Comparison of ENCODE assay signal across 24 cellular contexts in genomic region chr6:137348777-137349176, GRCh38.
"Had no signal": no experiment of that assay in that cellular context is flagged by ENCODE, and none has a peak within 500 bp of the region (broad histone marks: within the 10 kb centered on the region; RNA-seq: fewer than 3 reads in every experiment).

No MANE protein-coding gene starts in this region.

- H3K4me1 ChIP-seq: ascending aorta had no signal

- DNase-seq: activated CD4-positive, alpha-beta T cell treated with anti-CD3 and anti-CD28 coated beads, Interleukin-2, amount 10 ng/mL, durations not matched to agents 24 days and 14 days; activated CD4-positive, alpha-beta T cell treated with anti-CD3 and anti-CD28 coated beads, Interleukin-2, amount 50 U/mL, for 4 hours; activated CD8-positive, alpha-beta T cell treated with anti-CD3 and anti-CD28 coated beads for 36 hours; activated effector memory CD4-positive, alpha-beta T cell treated with anti-CD3 and anti-CD28 coated beads, Interleukin-2, amount 50 U/mL, for 16 hours; activated naive CD4-positive, alpha-beta T cell; activated naive CD4-positive, alpha-beta T cell treated with anti-CD3 and anti-CD28 coated beads, Interleukin-2, amount 50 U/mL, for 16 hours; activated naive CD8-positive, alpha-beta T cell treated with anti-CD3 and anti-CD28 coated beads for 36 hours; activated T-cell treated with anti-CD3 and anti-CD28 coated beads, Interleukin-2, amount 50 U/mL, for 1 hour; activated T-cell treated with anti-CD3 and anti-CD28 coated beads, Interleukin-2, amount 50 U/mL, for 72 hours; amniotic stem cell; Karpas-422; NCI-H1105; NCI-H1417 treated with DMSO at 0.1 percent for 48 hours; NCI-H1930; NCI-H2081 treated with DMSO at 0.1 percent for 48 hours; NCI-H226; NCI-H446 treated with DMSO at 0.1 percent for 48 hours; NCI-H524 treated with DMSO at 0.1 percent for 48 hours; OCI-M1; Right ventricle myocardium superior; T1000 had no signal

- H3K4me3 Mint-ChIP-seq: activated CD4-positive, alpha-beta T cell treated with anti-CD3 and anti-CD28 coated beads, Interleukin-2, amount 10 ng/mL, durations not matched to agents 24 days and 14 days; activated CD8-positive, alpha-beta T cell treated with anti-CD3 and anti-CD28 coated beads for 36 hours; activated naive CD8-positive, alpha-beta T cell treated with anti-CD3 and anti-CD28 coated beads for 36 hours; activated T-cell treated with anti-CD3 and anti-CD28 coated beads, Interleukin-2, amount 50 U/mL, for 72 hours; activated T-helper 17 cell treated with anti-CD3 and anti-CD28 coated beads, Interleukin-2, amount 50 U/mL, for 72 hours had no signal

- H3K4me3 ChIP-seq: ascending aorta, cardiac muscle cell had no signal

- H3K36me3 ChIP-seq: ascending aorta, cardiac muscle cell had no signal

- ATAC-seq: activated CD8-positive, alpha-beta T cell treated with anti-CD3 and anti-CD28 coated beads for 36 hours; activated T-cell treated with anti-CD3 and anti-CD28 coated beads, Interleukin-2, amount 50 U/mL, for 72 hours; activated T-helper 17 cell treated with anti-CD3 and anti-CD28 coated beads, Interleukin-2, amount 50 U/mL, for 72 hours had no signal

- H3K27ac Mint-ChIP-seq: activated CD4-positive, alpha-beta T cell treated with anti-CD3 and anti-CD28 coated beads, Interleukin-2, amount 10 ng/mL, durations not matched to agents 24 days and 14 days; activated CD8-positive, alpha-beta T cell treated with anti-CD3 and anti-CD28 coated beads for 36 hours; activated naive CD8-positive, alpha-beta T cell treated with anti-CD3 and anti-CD28 coated beads for 36 hours; activated T-cell treated with anti-CD3 and anti-CD28 coated beads, Interleukin-2, amount 50 U/mL, for 72 hours; activated T-helper 17 cell treated with anti-CD3 and anti-CD28 coated beads, Interleukin-2, amount 50 U/mL, for 72 hours had no signal

- H3K9me3 Mint-ChIP-seq: activated CD4-positive, alpha-beta T cell treated with anti-CD3 and anti-CD28 coated beads, Interleukin-2, amount 10 ng/mL, durations not matched to agents 24 days and 14 days; activated CD8-positive, alpha-beta T cell treated with anti-CD3 and anti-CD28 coated beads for 36 hours; activated naive CD8-positive, alpha-beta T cell treated with anti-CD3 and anti-CD28 coated beads for 36 hours; activated T-cell treated with anti-CD3 and anti-CD28 coated beads, Interleukin-2, amount 50 U/mL, for 72 hours; activated T-helper 17 cell treated with anti-CD3 and anti-CD28 coated beads, Interleukin-2, amount 50 U/mL, for 72 hours had no signal

- H3K27me3 Mint-ChIP-seq: activated CD8-positive, alpha-beta T cell treated with anti-CD3 and anti-CD28 coated beads for 36 hours; activated T-helper 17 cell treated with anti-CD3 and anti-CD28 coated beads, Interleukin-2, amount 50 U/mL, for 72 hours had no signal

- H3K9me3 ChIP-seq: ascending aorta had no signal

- H3K27me3 ChIP-seq: ascending aorta had no signal

- H3K36me3 Mint-ChIP-seq: activated naive CD8-positive, alpha-beta T cell treated with anti-CD3 and anti-CD28 coated beads for 36 hours had no signal

- H3K27ac ChIP-seq: ascending aorta, cardiac muscle cell had no signal
